ENCODE assay signal across 11 cellular contexts in genomic region chr19:56811480-56811879, GRCh38. TPM values are rescaled to one million over a fixed set of nuclear protein-coding genes. Genes with fewer than 3 reads are reported as not detected.
"Had no signal": no experiment of that assay in that cellular context is flagged by ENCODE, and none has a peak within 500 bp of the region (broad histone marks: within the 10 kb centered on the region; RNA-seq: fewer than 3 reads in every experiment).

No MANE protein-coding gene starts in this region.

- H3K4me3 ChIP-seq: GM23248, GM23338, HAP-1 had no signal

- H3K36me3 ChIP-seq: HAP-1 had no signal

- H3K27ac ChIP-seq: GM23248 had no signal

- H3K4me1 ChIP-seq: HAP-1 had no signal

- ATAC-seq: GM23338, HCT116 had no signal

- H3K9ac ChIP-seq: GM23248 had no signal

- DNase-seq: GM23248, GOT3, H7, H9, HCEC 1CT, HFFc6 had no signal

- FAIRE-seq: H1, H54 had no signal

- H3K4me2 ChIP-seq: GM23338 had no signal

- H2AFZ ChIP-seq: GM23248, GM23338 had no signal

RNA-seq across cellular contexts. Expression of gene PEG3, which starts 29.0 kb away (rescaled TPM):
- total RNA-seq: GM23338, H1, H7, H9, HFFc6 had no signal
- polyA plus RNA-seq: GM23338, H1 had no signal

RNA-seq across cellular contexts. Expression of gene ZIM2, which starts 29.0 kb away (rescaled TPM):
- total RNA-seq: GM23248, GM23338, H1, H7, H9, HFFc6 had no signal
- polyA plus RNA-seq: GM23248, GM23338, H1 had no signal
